In the genomic region with DNA sequence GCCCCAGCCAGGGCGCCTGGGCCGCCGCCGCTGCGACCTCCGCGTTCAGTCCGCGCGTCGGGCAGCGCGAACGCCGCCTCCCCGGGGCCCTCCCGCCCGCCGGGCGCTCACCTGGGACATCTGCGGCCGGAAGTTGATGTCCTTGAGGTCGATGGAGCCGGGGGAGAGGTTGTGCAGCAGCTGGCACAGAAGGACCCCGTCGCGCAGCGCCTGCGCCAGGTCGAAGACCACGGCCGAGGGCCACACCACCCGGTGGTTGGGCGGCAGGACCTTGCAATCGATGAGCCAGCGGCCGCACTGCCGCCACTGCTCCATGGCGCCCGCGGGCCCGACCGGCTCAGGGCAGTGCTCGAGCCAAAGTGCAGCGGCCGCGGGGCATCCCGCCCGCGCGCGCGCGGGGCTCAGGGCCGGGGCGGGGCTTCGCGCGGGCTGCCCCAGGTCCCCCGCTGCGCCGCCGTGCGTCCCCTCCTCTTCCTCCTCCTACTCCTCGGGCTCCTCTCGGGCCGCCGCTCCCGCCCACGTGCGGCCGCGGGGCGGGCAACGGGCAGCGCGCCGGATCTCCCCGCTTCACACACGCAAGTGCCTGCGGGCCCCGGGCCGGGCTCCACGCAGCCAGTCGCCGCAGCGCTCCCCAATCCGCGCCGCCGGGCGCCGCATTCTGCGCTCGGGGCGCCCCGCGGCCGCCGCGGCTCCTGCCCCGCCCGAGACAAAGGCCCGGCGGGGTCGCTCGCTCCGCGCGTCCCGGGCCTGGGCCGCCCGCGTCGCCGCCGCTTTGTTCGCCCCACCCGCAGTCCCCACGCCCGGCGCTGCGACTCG, we compare ENCODE assay signal across 8 cellular contexts. TPM values are rescaled to one million over a fixed set of nuclear protein-coding genes. Genes with fewer than 3 reads are reported as not detected.
DNase-seq lines count a peak whose midpoint lies in the region; ATAC-seq and TF ChIP-seq lines count a peak whose summit lies in the region.

A gene with protein sequence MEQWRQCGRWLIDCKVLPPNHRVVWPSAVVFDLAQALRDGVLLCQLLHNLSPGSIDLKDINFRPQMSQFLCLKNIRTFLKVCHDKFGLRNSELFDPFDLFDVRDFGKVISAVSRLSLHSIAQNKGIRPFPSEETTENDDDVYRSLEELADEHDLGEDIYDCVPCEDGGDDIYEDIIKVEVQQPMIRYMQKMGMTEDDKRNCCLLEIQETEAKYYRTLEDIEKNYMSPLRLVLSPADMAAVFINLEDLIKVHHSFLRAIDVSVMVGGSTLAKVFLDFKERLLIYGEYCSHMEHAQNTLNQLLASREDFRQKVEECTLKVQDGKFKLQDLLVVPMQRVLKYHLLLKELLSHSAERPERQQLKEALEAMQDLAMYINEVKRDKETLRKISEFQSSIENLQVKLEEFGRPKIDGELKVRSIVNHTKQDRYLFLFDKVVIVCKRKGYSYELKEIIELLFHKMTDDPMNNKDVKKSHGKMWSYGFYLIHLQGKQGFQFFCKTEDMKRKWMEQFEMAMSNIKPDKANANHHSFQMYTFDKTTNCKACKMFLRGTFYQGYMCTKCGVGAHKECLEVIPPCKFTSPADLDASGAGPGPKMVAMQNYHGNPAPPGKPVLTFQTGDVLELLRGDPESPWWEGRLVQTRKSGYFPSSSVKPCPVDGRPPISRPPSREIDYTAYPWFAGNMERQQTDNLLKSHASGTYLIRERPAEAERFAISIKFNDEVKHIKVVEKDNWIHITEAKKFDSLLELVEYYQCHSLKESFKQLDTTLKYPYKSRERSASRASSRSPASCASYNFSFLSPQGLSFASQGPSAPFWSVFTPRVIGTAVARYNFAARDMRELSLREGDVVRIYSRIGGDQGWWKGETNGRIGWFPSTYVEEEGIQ (minus strand): TSS at position 361 of the 816 bp plus-strand sequence. CDS start 46 bp downstream, at position 315.

- no peaks in the 10 kb centered on the region for H3K27me3 ChIP-seq in esophagus (ENCODE audit: control insufficient read depth in 1 of 2, insufficient read depth in 2 of 2, low read length in 2 of 2)
- no peaks in the 10 kb centered on the region for H3K27me3 ChIP-seq in muscle layer of duodenum (ENCODE audit: low read depth, low read length)
- H3K27me3 ChIP-seq in thoracic aorta (replicated peaks; ENCODE audit: insufficient read depth), result no peaks in the 10 kb centered on the region

- H3K36me3 ChIP-seq in esophagus (ENCODE audit: control insufficient read depth in 2 of 2, insufficient read depth in 2 of 2, low read length in 1 of 2), result no peaks in the 10 kb centered on the region
- H3K36me3 ChIP-seq in muscle layer of duodenum (ENCODE audit: control insufficient read depth in 1 of 2, insufficient read depth in 2 of 2, low read length in 2 of 2), result peaks cover 0 to 5% of the 10 kb centered on the region in 2 donors
- H3K36me3 ChIP-seq in thoracic aorta, result no peaks in the 10 kb centered on the region

- no peak for TF ChIP-seq CTCF in thoracic aorta (IDR thresholded peaks at IDR 0.05)

- H3K4me3 ChIP-seq in esophagus (ENCODE audit: low read depth in 1 of 2, low read length in 2 of 2), result peak within 1 kb of the TSS; percentile 59 to 68
- peak within 1 kb of the TSS; percentile 67 to 84 for H3K4me3 ChIP-seq in muscle layer of duodenum (ENCODE audit: low read depth in 1 of 2, low read length in 2 of 2)
- H3K4me3 ChIP-seq in thoracic aorta, result peak within 1 kb of the TSS; percentile 95

- peak; percentile 65 for DNase-seq in ACHN
- peak; percentile 45 for DNase-seq in NCI-H460 (ENCODE audit: extremely low read depth, low read depth)
- DNase-seq in activated CD8-positive, alpha-beta memory T cell treated with anti-CD3 and anti-CD28 coated beads, Interleukin-2, amount 50 U/mL, for 4 hours, result peak; percentile 41
- no peak for DNase-seq in thoracic aorta (ENCODE audit: low spot score)

- peak; percentile 61 for TF ChIP-seq POLR2A in GM18526 (IDR thresholded peaks at IDR 0.05; ENCODE audit: extremely low read depth, insufficient read length)

- ATAC-seq in HG02981 (IDR thresholded peaks at IDR 0.05; ENCODE audit: unreplicated experiment) (peak; percentile 46), thoracic aorta (ENCODE audit: insufficient number of reproducible peaks, low FRiP score, low read depth) (peak; percentile 37)

- 0% methylated on average over 54 to 124 of the region's 124 CpGs for WGBS in esophagus, 2 donors

- H3K9me3 ChIP-seq in esophagus (ENCODE audit: control insufficient read depth in 2 of 2, insufficient read depth in 1 of 2, low read depth in 1 of 2, low read length in 1 of 2), result no peaks in the 10 kb centered on the region
- no peaks in the 10 kb centered on the region for H3K9me3 ChIP-seq in muscle layer of duodenum (ENCODE audit: control insufficient read depth in 1 of 2, low read length in 2 of 2)
- H3K9me3 ChIP-seq in thoracic aorta, result no peaks in the 10 kb centered on the region

- in situ Hi-C loops in ACHN (cut with HindIII; ENCODE audit: low pct_ligation_motif_present, low pct_unique_long_range_greater_than_20kb, low sequenced_read_pairs), result loop anchor here (25.0 kb wide), 1 partner anchor 205 kb away; no protein-coding TSS in a partner anchor

- H3K27ac ChIP-seq in esophagus (ENCODE audit: low read depth in 2 of 2, low read length in 1 of 2) (peak within 1 kb of the TSS; percentile 84 to 90), muscle layer of duodenum (ENCODE audit: low read length) (peak within 1 kb of the TSS; percentile 78), thoracic aorta (peak within 1 kb of the TSS; percentile 85 to 88)

- peaks cover 4 to 14% of the 10 kb centered on the region in 2 donors for H3K4me1 ChIP-seq in esophagus (ENCODE audit: control insufficient read depth in 2 of 2, insufficient read depth in 2 of 2, low read length in 1 of 2)
- H3K4me1 ChIP-seq in muscle layer of duodenum (ENCODE audit: control insufficient read depth in 1 of 2, insufficient read depth in 2 of 2, low read length in 2 of 2), result peaks cover 7 to 31% of the 10 kb centered on the region in 2 donors
- peaks cover 4 to 27% of the 10 kb centered on the region in 2 donors for H3K4me1 ChIP-seq in thoracic aorta (ENCODE audit: control insufficient read depth in 1 of 2, low read depth in 2 of 2)

RNA-seq across cellular contexts. Expression of the gene that starts here (rescaled TPM):
- 6.0 and 6.6 TPM in 2 replicates for total RNA-seq in NCI-H460 (2014; rRNA removed; shearing (Covaris generic))
- 21.2 and 23.0 TPM in 2 replicates for polyA plus RNA-seq in NCI-H460 (2014; cell fraction: nucleus; rRNA removed)
- 1 to 10 TPM; 4.8 to 5.0 TPM for polyA plus RNA-seq in esophagus
- 10 to 100 TPM; 10.1 to 11.5 TPM for total RNA-seq in thoracic aorta
